8 cellular contexts compared by ENCODE assay signal in the genomic region with DNA sequence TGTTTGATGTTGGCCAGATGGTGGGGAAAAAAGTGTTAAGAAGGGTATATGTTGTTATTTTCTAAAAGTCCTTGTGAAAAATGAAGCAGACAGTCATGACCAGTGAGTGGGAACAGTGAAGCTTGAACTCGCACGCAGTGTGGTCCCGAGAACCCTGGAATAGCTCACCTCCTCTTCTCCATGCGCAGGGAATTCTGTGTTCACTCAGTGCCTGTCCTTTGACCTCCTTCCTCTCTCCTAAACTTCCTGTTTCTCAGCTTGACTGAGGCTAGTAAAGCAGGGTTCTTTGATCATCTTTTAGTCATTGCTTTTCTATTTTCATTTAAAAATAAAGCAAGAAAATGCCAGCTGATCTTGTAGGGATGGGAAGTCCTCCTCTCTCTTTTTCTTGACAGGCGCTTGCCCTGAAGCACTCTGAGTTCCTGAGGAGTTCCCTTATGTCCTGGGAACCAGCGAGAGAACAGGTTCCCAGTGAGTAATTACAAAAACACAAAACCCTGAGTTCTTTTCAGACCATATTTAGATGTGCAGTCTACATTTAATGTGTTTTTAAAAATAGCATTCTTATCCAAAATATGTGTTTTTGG.
A peak's percentile ranks its signal among the peaks of the same experiment; 100 is the strongest.
DNase-seq lines count a peak whose midpoint lies in the region; ATAC-seq and TF ChIP-seq lines count a peak whose summit lies in the region.

No MANE protein-coding gene starts in this region.

- H3K9ac ChIP-seq in trophoblast cell (ENCODE audit: low read length) = no peak overlapping the region

- H3K9me3 Mint-ChIP-seq in CD4-positive, CD25-positive, alpha-beta regulatory T cell = peaks cover 0 to 2% (median 0%) of the 10 kb centered on the region in 7 donors
- H3K9me3 Mint-ChIP-seq in activated T-helper 1 cell treated with anti-CD3 and anti-CD28 coated beads, Interleukin-12 subunit alpha, Interleukin-12 subunit beta, Interleukin-2, Interleukin-4 antibody, amounts not matched to agents 30 ng/mL and 10 ng/mL and 1 ng/mL, durations not matched to agents 14 hours and 24 hours and 36 hours = peaks cover 20% of the 10 kb centered on the region

- H3K27ac Mint-ChIP-seq in CD4-positive, CD25-positive, alpha-beta regulatory T cell = peak overlapping the region; percentile 95 to 98 (median 97)
- peak overlapping the region; percentile 77 for H3K27ac Mint-ChIP-seq in activated T-helper 1 cell treated with anti-CD3 and anti-CD28 coated beads, Interleukin-12 subunit alpha, Interleukin-12 subunit beta, Interleukin-2, Interleukin-4 antibody, amounts not matched to agents 30 ng/mL and 10 ng/mL and 1 ng/mL, durations not matched to agents 14 hours and 24 hours and 36 hours

- TF ChIP-seq CTCF in fibroblast of villous mesenchyme (IDR thresholded peaks at IDR 0.05; ENCODE audit: insufficient read depth, low read depth, low read length) (no peak), WERI-Rb-1 (IDR thresholded peaks at IDR 0.05; ENCODE audit: low read depth, low read length) (no peak)

- H3K79me1 ChIP-seq in trophoblast cell (ENCODE audit: low read length) = no peaks in the 10 kb centered on the region

- peaks cover 46% of the 10 kb centered on the region for H3K4me1 ChIP-seq in CD4-positive, CD25-positive, alpha-beta regulatory T cell (ENCODE audit: control insufficient read depth, insufficient read depth, low read length, poor library complexity, severe bottlenecking)
- peaks cover 10 to 12% of the 10 kb centered on the region in 2 experiments for H3K4me1 ChIP-seq in trophoblast cell (ENCODE audit: control insufficient read depth in 1 of 2, insufficient read depth in 2 of 2, low read length in 2 of 2)

- no peak overlapping the region for H4K8ac ChIP-seq in trophoblast cell (ENCODE audit: low read depth, low read length)

- H4K91ac ChIP-seq in trophoblast cell (ENCODE audit: low read depth, low read length) = no peak overlapping the region

- no peak overlapping the region for H3K18ac ChIP-seq in trophoblast cell (ENCODE audit: low read length)

- no peaks in the 10 kb centered on the region for H3K27me3 ChIP-seq in CD4-positive, CD25-positive, alpha-beta regulatory T cell (ENCODE audit: control insufficient read depth, insufficient read depth, low read length)
- no peaks in the 10 kb centered on the region for H3K27me3 ChIP-seq in trophoblast cell (ENCODE audit: insufficient read depth, low read length)
- no peaks in the 10 kb centered on the region for H3K27me3 ChIP-seq in WERI-Rb-1 (ENCODE audit: insufficient read depth, low read depth, severe bottlenecking)

- H3K14ac ChIP-seq in trophoblast cell (ENCODE audit: low read length) = no peak overlapping the region

- no peak overlapping the region for H3K4ac ChIP-seq in trophoblast cell (ENCODE audit: low read depth, low read length)

- H3K23ac ChIP-seq in trophoblast cell (ENCODE audit: low read length) = no peak overlapping the region

- H3K4me3 Mint-ChIP-seq in CD4-positive, CD25-positive, alpha-beta regulatory T cell = peak overlapping the region in 3 of 4 donors; percentile 11 to 86 (median 63)
- peak overlapping the region; percentile 24 for H3K4me3 Mint-ChIP-seq in activated T-helper 1 cell treated with anti-CD3 and anti-CD28 coated beads, Interleukin-12 subunit alpha, Interleukin-12 subunit beta, Interleukin-2, Interleukin-4 antibody, amounts not matched to agents 30 ng/mL and 10 ng/mL and 1 ng/mL, durations not matched to agents 14 hours and 24 hours and 36 hours

- H2BK5ac ChIP-seq in trophoblast cell (ENCODE audit: low read depth, low read length, poor library complexity) = no peak overlapping the region

- WGBS in trophoblast cell (ENCODE audit: extremely low coverage, insufficient coverage, insufficient read length) = no CpG with 5 or more reads among the region's 6 CpGs

- DNase-seq in CD4-positive, CD25-positive, alpha-beta regulatory T cell = no peak
- no peak for DNase-seq in activated T-helper 1 cell treated with anti-CD3 and anti-CD28 coated beads, Interleukin-12 subunit alpha, Interleukin-12 subunit beta, Interleukin-2, Interleukin-4 antibody, amounts not matched to agents 30 ng/mL and 10 ng/mL and 1 ng/mL, durations not matched to agents 14 hours and 24 hours and 36 hours (ENCODE audit: low spot score)
- DNase-seq in fibroblast of villous mesenchyme (ENCODE audit: low read depth) (peak; percentile 74), trophoblast cell (peak; percentile 24 to 45), SK-N-DZ (ENCODE audit: low spot score) (no peak), DMS153 treated with DMSO at 0.1 percent for 48 hours (lab: John Stamatoyannopoulos, UW; ENCODE audit: unreplicated experiment) (no peak), WERI-Rb-1 (no peak)

- H3K27me3 Mint-ChIP-seq in CD4-positive, CD25-positive, alpha-beta regulatory T cell = no peaks in the 10 kb centered on the region
- H3K27me3 Mint-ChIP-seq in activated T-helper 1 cell treated with anti-CD3 and anti-CD28 coated beads, Interleukin-12 subunit alpha, Interleukin-12 subunit beta, Interleukin-2, Interleukin-4 antibody, amounts not matched to agents 30 ng/mL and 10 ng/mL and 1 ng/mL, durations not matched to agents 14 hours and 24 hours and 36 hours (ENCODE audit: insufficient read depth) = no peaks in the 10 kb centered on the region

- no peak for ATAC-seq in CD4-positive, CD25-positive, alpha-beta regulatory T cell (ENCODE audit: low read depth in 2 of 2)
- ATAC-seq in HG03378 (IDR thresholded peaks at IDR 0.05; ENCODE audit: unreplicated experiment) = no peak

- no peak overlapping the region for H2BK12ac ChIP-seq in trophoblast cell (ENCODE audit: low read length)

- H3K4me3 ChIP-seq in CD4-positive, CD25-positive, alpha-beta regulatory T cell (ENCODE audit: low read depth, low read length) = no peak overlapping the region
- H3K4me3 ChIP-seq in fibroblast of villous mesenchyme (ENCODE audit: low read depth, low read length) = no peak overlapping the region
- no peak overlapping the region for H3K4me3 ChIP-seq in trophoblast cell (ENCODE audit: low read depth, low read length)
- H3K4me3 ChIP-seq in WERI-Rb-1 (ENCODE audit: low read depth, low read length) = no peak overlapping the region

- peaks cover 2% of the 10 kb centered on the region for H3K79me2 ChIP-seq in trophoblast cell (ENCODE audit: control insufficient read depth, insufficient read depth, low read length, poor library complexity)

- no peak overlapping the region for H3K4me2 ChIP-seq in trophoblast cell (ENCODE audit: low read length)

- peaks cover 18 to 83% (median 65%) of the 10 kb centered on the region in 4 donors for H3K4me1 Mint-ChIP-seq in CD4-positive, CD25-positive, alpha-beta regulatory T cell
- H3K4me1 Mint-ChIP-seq in activated T-helper 1 cell treated with anti-CD3 and anti-CD28 coated beads, Interleukin-12 subunit alpha, Interleukin-12 subunit beta, Interleukin-2, Interleukin-4 antibody, amounts not matched to agents 30 ng/mL and 10 ng/mL and 1 ng/mL, durations not matched to agents 14 hours and 24 hours and 36 hours (ENCODE audit: low read depth) = peaks cover 66% of the 10 kb centered on the region

- no peak overlapping the region for H4K12ac ChIP-seq in trophoblast cell (ENCODE audit: low read depth, low read length)

- H2BK120ac ChIP-seq in trophoblast cell (ENCODE audit: insufficient read depth, low read length, poor library complexity) = no peak overlapping the region

- peaks cover 17% of the 10 kb centered on the region for H3K36me3 Mint-ChIP-seq in CD4-positive, CD25-positive, alpha-beta regulatory T cell
- H3K36me3 Mint-ChIP-seq in activated T-helper 1 cell treated with anti-CD3 and anti-CD28 coated beads, Interleukin-12 subunit alpha, Interleukin-12 subunit beta, Interleukin-2, Interleukin-4 antibody, amounts not matched to agents 30 ng/mL and 10 ng/mL and 1 ng/mL, durations not matched to agents 14 hours and 24 hours and 36 hours (ENCODE audit: low read depth) = peaks cover 61% of the 10 kb centered on the region

- H3K36me3 ChIP-seq in CD4-positive, CD25-positive, alpha-beta regulatory T cell (ENCODE audit: control insufficient read depth, insufficient read depth, low read length) = peaks cover 18% of the 10 kb centered on the region
- H3K36me3 ChIP-seq in trophoblast cell (ENCODE audit: control insufficient read depth in 1 of 2, insufficient read depth in 2 of 2, low read length in 2 of 2) = peaks cover 7 to 15% of the 10 kb centered on the region in 2 experiments
- H3K36me3 ChIP-seq in WERI-Rb-1 = peaks cover 23% of the 10 kb centered on the region

- no peak overlapping the region for H2AK5ac ChIP-seq in trophoblast cell (ENCODE audit: low read length)

- intact Hi-C loops in activated T-helper 1 cell treated with anti-CD3 and anti-CD28 coated beads, Interleukin-12 subunit alpha, Interleukin-12 subunit beta, Interleukin-2, Interleukin-4 antibody, amounts not matched to agents 30 ng/mL and 10 ng/mL and 1 ng/mL, durations not matched to agents 14 hours and 24 hours and 36 hours (cut with micrococcal nuclease) = no loop called here

- peak overlapping the region; percentile 71 for H3K27ac ChIP-seq in CD4-positive, CD25-positive, alpha-beta regulatory T cell (ENCODE audit: insufficient read depth, low read length, poor library complexity, severe bottlenecking)
- H3K27ac ChIP-seq in trophoblast cell (ENCODE audit: low read depth, low read length) (no peak overlapping the region), WERI-Rb-1 (no peak overlapping the region)

- H2AFZ ChIP-seq in trophoblast cell (ENCODE audit: insufficient read depth, low read length, poor library complexity) = no peak overlapping the region

- no peaks in the 10 kb centered on the region for H3K9me3 ChIP-seq in CD4-positive, CD25-positive, alpha-beta regulatory T cell (ENCODE audit: control insufficient read depth in 2 of 2, low read length in 2 of 2)
- H3K9me3 ChIP-seq in trophoblast cell (ENCODE audit: insufficient read depth, low read depth, low read length) (peaks cover 2% of the 10 kb centered on the region), WERI-Rb-1 (ENCODE audit: severe bottlenecking) (no peaks in the 10 kb centered on the region)

Comparison
In these comparisons a context has a peak if more than half of its experiments do, and no peak if none do; other contexts are left out.
1. DNase-seq: peak in fibroblast of villous mesenchyme (single experiment) and trophoblast cell (2 of 2); none in CD4-positive, CD25-positive, alpha-beta regulatory T cell (0 of 3), activated T-helper 1 cell treated with anti-CD3 and anti-CD28 coated beads, Interleukin-12 subunit alpha, Interleukin-12 subunit beta, Interleukin-2, Interleukin-4 antibody, amounts not matched to agents 30 ng/mL and 10 ng/mL and 1 ng/mL, durations not matched to agents 14 hours and 24 hours and 36 hours (single experiment), SK-N-DZ (single experiment), DMS153 treated with DMSO at 0.1 percent for 48 hours (single experiment) and WERI-Rb-1 (single experiment).